ENCODE assay signal across 8 cellular contexts in genomic region chr14:96633096-96633495, GRCh38.
"Had no signal": no experiment of that assay in that cellular context is flagged by ENCODE, and none has a peak within 500 bp of the region (broad histone marks: within the 10 kb centered on the region; RNA-seq: fewer than 3 reads in every experiment).

No MANE protein-coding gene starts in this region.

- H3K27ac ChIP-seq: GM23248, HL-60, KMS-11 had no signal

- H3K4me3 ChIP-seq: GM23248, HAP-1 had no signal

- ATAC-seq: HCT116 had no signal

- H3K4me1 ChIP-seq: HAP-1 had no signal

- H3K9me3 ChIP-seq: HAP-1 had no signal

- H3K36me3 ChIP-seq: HAP-1 had no signal

- DNase-seq: GM23248, GOT3, IMR-90, KBM-7 had no signal
